ENCODE assay signal across 8 cellular contexts in the genomic region with DNA sequence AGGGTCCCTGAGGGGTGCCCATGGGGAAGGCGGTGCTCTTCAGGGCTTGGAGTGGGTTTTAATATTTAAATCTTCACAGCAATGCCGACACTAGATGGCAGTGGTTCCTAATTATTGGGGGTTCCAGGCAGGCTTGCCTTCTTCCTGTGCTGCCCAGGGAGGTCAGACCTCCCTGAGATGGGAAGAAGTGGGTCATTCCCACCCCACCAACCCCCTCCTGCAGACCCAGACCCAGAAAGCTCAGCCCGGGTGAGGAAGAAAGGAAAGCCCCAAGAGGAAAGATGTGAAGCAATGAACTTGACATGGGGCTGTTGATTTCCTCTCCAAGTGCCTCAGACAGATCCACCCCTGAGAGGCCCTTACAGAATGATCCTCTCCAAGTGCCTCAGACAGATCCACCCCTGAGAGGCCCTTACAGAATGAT.
DNase-seq lines count a peak whose midpoint lies in the region; ATAC-seq, FAIRE-seq and TF ChIP-seq lines count a peak whose summit lies in the region.

No MANE protein-coding gene starts in this region.

- H3K4me2 ChIP-seq in endothelial cell of umbilical vein (ENCODE audit: insufficient read depth, low read length), result no peak overlapping the region

- H3K36me3 ChIP-seq in endothelial cell of umbilical vein (ENCODE audit: control insufficient read depth in 2 of 2, extremely low read depth in 1 of 2, insufficient read depth in 2 of 2, low read length in 2 of 2) (no peaks in the 10 kb centered on the region), mucosa of descending colon (ENCODE audit: low read depth) (no peaks in the 10 kb centered on the region)

- H3K4me3 ChIP-seq in endothelial cell of umbilical vein (replicated peaks in 1 of 3; ENCODE audit: insufficient read depth in 1 of 3, low read depth in 1 of 3, low read length in 3 of 3), result no peak overlapping the region
- no peak overlapping the region for H3K4me3 ChIP-seq in mucosa of descending colon

- H3K27ac ChIP-seq in endothelial cell of umbilical vein (ENCODE audit: insufficient read depth, low read depth, low read length), result no peak overlapping the region

- no peaks in the 10 kb centered on the region for H4K20me1 ChIP-seq in endothelial cell of umbilical vein (replicated peaks; ENCODE audit: control insufficient read depth, extremely low read depth, insufficient read depth, low read length)

- TF ChIP-seq CTCF in D721Med (IDR thresholded peaks at IDR 0.05; ENCODE audit: insufficient read depth, missing control alignments), result peak; percentile 70
- TF ChIP-seq CTCF in endothelial cell of umbilical vein (IDR thresholded peaks at IDR 0.05; ENCODE audit: extremely low read depth in 1 of 2, insufficient read depth in 1 of 2, low read depth in 1 of 2, low read length in 2 of 2), result peak; percentile 48 to 51
- TF ChIP-seq CTCF in mucosa of descending colon (IDR thresholded peaks at IDR 0.05), result peak; percentile 28

- H3K9me1 ChIP-seq in endothelial cell of umbilical vein (replicated peaks; ENCODE audit: control insufficient read depth, extremely low read depth, insufficient read depth, low read length), result no peaks in the 10 kb centered on the region

- POLR2A ChIA-PET in endothelial cell of umbilical vein (lab: Charles Lee), result no interaction called here

- H3K27me3 ChIP-seq in endothelial cell of umbilical vein (ENCODE audit: control insufficient read depth in 2 of 2, insufficient read depth in 2 of 2, low read length in 2 of 2), result peaks cover 0 to 3% of the 10 kb centered on the region in 2 experiments

- no peaks in the 10 kb centered on the region for H3K79me2 ChIP-seq in endothelial cell of umbilical vein (ENCODE audit: control insufficient read depth, insufficient read depth, low read length)

- FAIRE-seq in D721Med (lab: Jason Lieb, UNC) (no peak), endothelial cell of umbilical vein (lab: Jason Lieb, UNC) (peak; percentile 86)

- CTCF ChIA-PET in endothelial cell of umbilical vein (lab: Charles Lee), result interaction anchor here (0.6 to 13.6 kb wide), 9 partner anchors 8 to 529 kb away, joined by 3 to 165 read pairs (median 4); no protein-coding TSS in a partner anchor

- H3K4me1 ChIP-seq in endothelial cell of umbilical vein (ENCODE audit: control insufficient read depth, extremely low read depth, insufficient read depth, low read length) (no peaks in the 10 kb centered on the region), mucosa of descending colon (ENCODE audit: low read depth) (no peaks in the 10 kb centered on the region)

- TF ChIP-seq POLR2A in endothelial cell of umbilical vein (IDR thresholded peaks at IDR 0.05; ENCODE audit: low read depth, low read length), result no peak

- BruUV-seq in endothelial cell of umbilical vein (replicated peaks; lab: Mats Ljungman, UMichigan), result no TSS peak

- DNase-seq in D721Med (ENCODE audit: insufficient read length, low spot score), result peak; percentile 40
- peak; percentile 50 for DNase-seq in NCI-H82 treated with DMSO at 0.1 percent for 48 hours (lab: John Stamatoyannopoulos, UW; ENCODE audit: unreplicated experiment)
- peak; percentile 81 for DNase-seq in activated CD8-positive, alpha-beta memory T cell treated with anti-CD3 and anti-CD28 coated beads for 24 hours
- peak; percentile 67 for DNase-seq in endothelial cell of umbilical vein (ENCODE audit: low read depth, low spot score)
- peak in 2 of 3 donors; percentile 35 to 90 for DNase-seq in mucosa of descending colon
- peak; percentile 69 for DNase-seq in stimulated activated naive CD8-positive, alpha-beta T cell treated with anti-CD3 and anti-CD28 coated beads, Interleukin-15, Interleukin-2, amounts not matched to agents 100 U/mL and 50 U/mL, for 24 hours

- no peak overlapping the region for H3K9ac ChIP-seq in endothelial cell of umbilical vein (replicated peaks; ENCODE audit: extremely low read depth, insufficient read depth, low read length)

- H3K9me3 ChIP-seq in endothelial cell of umbilical vein (replicated peaks; ENCODE audit: control insufficient read depth, insufficient read depth, low read length) (no peaks in the 10 kb centered on the region), mucosa of descending colon (no peaks in the 10 kb centered on the region)

- ATAC-seq in GM19452 (IDR thresholded peaks at IDR 0.05; ENCODE audit: unreplicated experiment) (peak; percentile 88), HG03520 (IDR thresholded peaks at IDR 0.05; ENCODE audit: unreplicated experiment) (peak; percentile 91), mucosa of descending colon (peak; percentile 76)
- peak; percentile 74 for ATAC-seq in stimulated activated naive CD8-positive, alpha-beta T cell treated with anti-CD3 and anti-CD28 coated beads, Interleukin-15, Interleukin-2, amounts not matched to agents 100 U/mL and 50 U/mL, for 24 hours

- intact Hi-C loops in endothelial cell of umbilical vein (cut with micrococcal nuclease) (loop anchor here (1.0 to 2.0 kb wide), 3 partner anchors 85 to 313 kb away; a partner anchor contains a TSS), mucosa of descending colon (cut with DNase I, micrococcal nuclease) (loop anchor here (5.0 kb wide), 2 partner anchors 132 to 137 kb away; no protein-coding TSS in a partner anchor)

- dilution Hi-C loops in endothelial cell of umbilical vein (cut with MboI; ENCODE audit: extremely low pct_ligation_motif_present, low sequenced_read_pairs), result no loop called here

- H2AFZ ChIP-seq in endothelial cell of umbilical vein (ENCODE audit: low read depth, low read length), result no peak overlapping the region

TF ChIP-seq in endothelial cell of umbilical vein, 7 proteins besides CTCF, POLR2A, EP300 and RAD21:
- no peak for TF ChIP-seq EZH2 (IDR thresholded peaks at IDR 0.05; ENCODE audit: borderline replicate concordance, low read depth, low read length, severe bottlenecking)
- TF ChIP-seq MYC (IDR thresholded peaks at IDR 0.05; ENCODE audit: low read depth, low read length), result no peak
TF ChIP-seq in endothelial cell of umbilical vein: peak in this region for 0.
